ENCODE assay signal across 1 cellular context in genomic region chr11:66267039-66267378, GRCh38.
TF ChIP-seq lines count a peak whose summit lies in the region.

No MANE protein-coding gene starts in this region.

TF ChIP-seq in GM23338, 12 proteins besides CTCF, POLR2A, EP300 and RAD21 (continued from another document):
- no peak for TF ChIP-seq ZNF462 (CRISPR knock-in tag; IDR thresholded peaks at IDR 0.05)
- no peak for TF ChIP-seq ZNF114 (CRISPR knock-in tag; IDR thresholded peaks at IDR 0.05)
- no peak for TF ChIP-seq EZH2 (IDR thresholded peaks at IDR 0.05; ENCODE audit: low read depth, unreplicated experiment)
